Comparison of ENCODE assay signal across 15 cellular contexts in the genomic region with DNA sequence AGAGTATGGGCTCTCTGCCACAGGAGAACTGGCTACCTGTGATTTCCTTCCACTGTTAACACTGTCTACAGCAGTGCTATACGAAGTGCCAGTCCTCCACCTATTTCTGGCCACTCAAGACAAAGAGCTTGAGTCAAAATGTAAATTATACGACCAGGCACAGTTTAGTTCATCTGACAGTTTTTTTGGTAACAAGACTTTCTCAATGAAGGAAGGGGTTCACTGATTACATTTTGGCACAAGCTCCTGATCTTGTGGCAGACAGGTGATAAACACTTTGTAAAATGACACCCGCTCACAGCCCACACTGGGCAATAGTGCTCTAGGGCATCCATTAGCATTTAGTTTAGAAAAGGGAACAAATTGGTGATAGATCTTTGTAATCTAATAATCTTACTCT. TPM values are rescaled to one million over a fixed set of nuclear protein-coding genes. Genes with fewer than 3 reads are reported as not detected.
DNase-seq lines count a peak whose midpoint lies in the region; ATAC-seq and TF ChIP-seq lines count a peak whose summit lies in the region.
"Had no signal": no experiment of that assay in that cellular context is flagged by ENCODE, and none has a peak within 500 bp of the region (broad histone marks: within the 10 kb centered on the region; RNA-seq: fewer than 3 reads in every experiment).

No MANE protein-coding gene starts in this region.

- peak overlapping the region; percentile 63 for H3K27ac Mint-ChIP-seq in stimulated activated naive CD8-positive, alpha-beta T cell treated with anti-CD3 and anti-CD28 coated beads, Interleukin-15, Interleukin-2, amounts not matched to agents 100 ng/mL and 50 ng/mL, for 24 hours

- ATAC-seq in stimulated activated naive CD8-positive, alpha-beta T cell treated with anti-CD3 and anti-CD28 coated beads, Interleukin-15, Interleukin-2, amounts not matched to agents 100 U/mL and 50 U/mL, for 24 hours: no peak
- ATAC-seq in gastrocnemius medialis (peak; percentile 77 to 94), left colon (no peak)

- H3K9me3 ChIP-seq in gastrocnemius medialis (no peaks in the 10 kb centered on the region), MG63 (no peaks in the 10 kb centered on the region)
- H3K9me3 ChIP-seq: BE2C, Caco-2, HAP-1 had no signal

- no peaks in the 10 kb centered on the region for H3K27me3 ChIP-seq in gastrocnemius medialis
- H3K27me3 ChIP-seq in MG63: no peaks in the 10 kb centered on the region
- H3K27me3 ChIP-seq: BE2C had no signal

- H3K4me1 Mint-ChIP-seq in stimulated activated naive CD8-positive, alpha-beta T cell treated with anti-CD3 and anti-CD28 coated beads, Interleukin-15, Interleukin-2, amounts not matched to agents 100 ng/mL and 50 ng/mL, for 24 hours (ENCODE audit: low read depth): no peaks in the 10 kb centered on the region

- H3K9me3 Mint-ChIP-seq in stimulated activated naive CD8-positive, alpha-beta T cell treated with anti-CD3 and anti-CD28 coated beads, Interleukin-15, Interleukin-2, amounts not matched to agents 100 ng/mL and 50 ng/mL, for 24 hours: no peaks in the 10 kb centered on the region
- H3K9me3 Mint-ChIP-seq: CD4-positive, CD25-positive, alpha-beta regulatory T cell had no signal

- TF ChIP-seq POLR2A in gastrocnemius medialis (IDR thresholded peaks at IDR 0.05): no peak

- H3K4me1 ChIP-seq in gastrocnemius medialis: peaks cover 3 to 7% of the 10 kb centered on the region in 2 donors
- H3K4me1 ChIP-seq: BE2C, Caco-2, HAP-1 had no signal

- H3K27ac ChIP-seq in gastrocnemius medialis: peak overlapping the region; percentile 64 to 75 (median 67)

- TF ChIP-seq CTCF in gastrocnemius medialis (IDR thresholded peaks at IDR 0.05 in 4 of 5, conservative IDR thresholded peaks at IDR 0.05 in 1 of 5): no peak

- no peaks in the 10 kb centered on the region for H3K27me3 Mint-ChIP-seq in stimulated activated naive CD8-positive, alpha-beta T cell treated with anti-CD3 and anti-CD28 coated beads, Interleukin-15, Interleukin-2, amounts not matched to agents 100 ng/mL and 50 ng/mL, for 24 hours
- H3K27me3 Mint-ChIP-seq: CD4-positive, CD25-positive, alpha-beta regulatory T cell had no signal

- H3K4me3 Mint-ChIP-seq in stimulated activated naive CD8-positive, alpha-beta T cell treated with anti-CD3 and anti-CD28 coated beads, Interleukin-15, Interleukin-2, amounts not matched to agents 100 ng/mL and 50 ng/mL, for 24 hours: no peak overlapping the region
- H3K4me3 Mint-ChIP-seq: CD4-positive, CD25-positive, alpha-beta regulatory T cell had no signal

- in situ Hi-C loops in gastrocnemius medialis (cut with MboI; ENCODE audit: low sequenced_read_pairs in 4 of 4): no loop called here

- H3K4me3 ChIP-seq in gastrocnemius medialis (no peak overlapping the region), MG63 (no peak overlapping the region)
- H3K4me3 ChIP-seq: HAP-1 had no signal

- H3K36me3 ChIP-seq in gastrocnemius medialis (peaks cover 8 to 85% of the 10 kb centered on the region in 2 donors), MG63 (peaks cover 88% of the 10 kb centered on the region)

- H3K36me3 Mint-ChIP-seq in stimulated activated naive CD8-positive, alpha-beta T cell treated with anti-CD3 and anti-CD28 coated beads, Interleukin-15, Interleukin-2, amounts not matched to agents 100 ng/mL and 50 ng/mL, for 24 hours (ENCODE audit: low read depth): peaks cover 78% of the 10 kb centered on the region

- no peak for DNase-seq in stimulated activated naive CD8-positive, alpha-beta T cell treated with anti-CD3 and anti-CD28 coated beads, Interleukin-15, Interleukin-2, amounts not matched to agents 100 U/mL and 50 U/mL, for 24 hours
- DNase-seq in NCI-H2107 treated with DMSO at 0.1 percent for 48 hours (lab: John Stamatoyannopoulos, UW; ENCODE audit: unreplicated experiment) (peak; percentile 9), gastrocnemius medialis (peak in 1 of 2 donors; percentile 31), NCI-H345 (lab: John Stamatoyannopoulos, UW) (no peak), left colon (no peak), MG63 (no peak)
- DNase-seq: ACHN; BE2C; C1 segment of cervical spinal cord; Caco-2; CD4-positive, CD25-positive, alpha-beta regulatory T cell; IMR-90 had no signal

- intact Hi-C loops in gastrocnemius medialis (cut with DNase I; ENCODE audit: low total_unique reads) (no loop called here), left colon (cut with DNase I, micrococcal nuclease) (no loop called here)

RNA-seq across cellular contexts. Expression of gene RBM22, which starts 8.6 kb away (rescaled TPM):
- total RNA-seq in gastrocnemius medialis: 10 to 100 TPM; 22.5 to 31.0 (median 26.2) TPM
- 10 to 100 TPM; 29.3 to 39.5 TPM for total RNA-seq in left colon
- total RNA-seq in MG63 (2014; rRNA removed; shearing (Covaris generic); ENCODE audit: low replicate concordance): 47.5 and 62.2 TPM in 2 replicates

RNA-seq across cellular contexts. Expression of gene MYOZ3, which starts 31.2 kb away (rescaled TPM):
- total RNA-seq in gastrocnemius medialis (10 to 100 TPM in 3 of 4 donors, 1 to 10 TPM in 1; 4.8 to 12.6 (median 11.3) TPM), left colon (1 to 10 TPM in 1 of 2 donors, under 1 TPM in 1; 0.31 to 1.1 TPM)
- 0.03 TPM in 1 of 2 replicates, not detected in the other for total RNA-seq in MG63 (2014; rRNA removed; shearing (Covaris generic); ENCODE audit: low replicate concordance)
- total RNA-seq: Caco-2; CD4-positive, CD25-positive, alpha-beta regulatory T cell; H4 had no signal

RNA-seq across cellular contexts. Expression of gene SYNPO, which starts 51.8 kb away (rescaled TPM):
- total RNA-seq in gastrocnemius medialis: 100 to 1,000 TPM; 419 to 569 (median 539) TPM
- total RNA-seq in left colon: 10 to 100 TPM; 43.6 to 73.9 TPM
- 1.2 and 4.6 TPM in 2 replicates for total RNA-seq in MG63 (2014; rRNA removed; shearing (Covaris generic); ENCODE audit: low replicate concordance)

Comparison
In these comparisons a context has a peak if more than half of its experiments do, and no peak if none do; other contexts are left out.
1. ATAC-seq: peak in gastrocnemius medialis (2 of 2); none in stimulated activated naive CD8-positive, alpha-beta T cell treated with anti-CD3 and anti-CD28 coated beads, Interleukin-15, Interleukin-2, amounts not matched to agents 100 U/mL and 50 U/mL, for 24 hours (single experiment) and left colon (single experiment).